ENCODE assay signal across 18 cellular contexts in the genomic region with DNA sequence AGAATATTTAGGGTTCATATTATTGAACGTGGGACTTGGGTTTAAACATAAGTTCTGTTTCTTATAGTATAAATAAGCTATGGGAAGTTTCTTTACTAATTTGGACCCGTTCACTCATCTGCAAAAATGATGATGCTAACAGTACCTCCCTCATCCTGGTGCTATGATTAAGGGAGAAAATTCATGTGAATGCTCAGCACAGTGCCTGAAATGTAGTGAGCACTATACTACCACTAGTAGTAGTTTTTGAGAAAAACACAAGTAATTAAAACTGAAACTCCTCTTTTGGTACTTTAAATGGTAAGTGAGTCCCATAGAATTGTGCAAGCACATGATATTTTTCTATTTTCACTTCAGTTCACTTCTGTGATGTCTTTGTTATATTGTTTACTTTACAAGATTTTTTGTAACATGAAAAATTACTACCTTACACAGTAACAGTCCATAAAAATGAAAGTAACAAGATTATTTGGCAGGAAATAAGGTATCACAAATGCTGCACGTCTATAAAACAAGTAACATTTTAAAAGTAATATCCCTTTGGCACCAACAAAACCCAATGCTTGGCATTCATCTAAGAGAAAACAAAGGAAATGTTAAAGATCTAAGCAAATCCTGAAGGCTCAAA. TPM values are rescaled to one million over a fixed set of nuclear protein-coding genes. Genes with fewer than 3 reads are reported as not detected.
DNase-seq lines count a peak whose midpoint lies in the region; ATAC-seq, FAIRE-seq and TF ChIP-seq lines count a peak whose summit lies in the region.
"Had no signal": no experiment of that assay in that cellular context is flagged by ENCODE, and none has a peak within 500 bp of the region (broad histone marks: within the 10 kb centered on the region; RNA-seq: fewer than 3 reads in every experiment).

No MANE protein-coding gene starts in this region.

- peak overlapping the region; percentile 66 for H3K4me3 Mint-ChIP-seq in CD4-positive, alpha-beta T cell
- H3K4me3 Mint-ChIP-seq in T-helper 1 cell treated with Interleukin-12 subunit alpha and Interleukin-12 subunit beta and Interleukin-4 antibody, amounts not matched to agents 30 μg/mL and 1 μg/mL, for 36 hours = peak overlapping the region; percentile 40
- H3K4me3 Mint-ChIP-seq in effector memory CD8-positive, alpha-beta T cell = peak overlapping the region; percentile 38 to 59

- ATAC-seq in CD4-positive, alpha-beta T cell (ENCODE audit: poor library complexity) = peak; percentile 43
- ATAC-seq in effector memory CD8-positive, alpha-beta T cell (replicated peaks) = peak; percentile 63
- ATAC-seq in HG03442 (IDR thresholded peaks at IDR 0.05; ENCODE audit: unreplicated experiment) = no peak
- ATAC-seq: gastrocnemius medialis, left ventricle myocardium superior had no signal

- no peaks in the 10 kb centered on the region for H3K36me3 Mint-ChIP-seq in CD4-positive, alpha-beta T cell (ENCODE audit: low read depth)
- peaks cover 25% of the 10 kb centered on the region for H3K36me3 Mint-ChIP-seq in T-helper 1 cell treated with Interleukin-12 subunit alpha and Interleukin-12 subunit beta and Interleukin-4 antibody, amounts not matched to agents 30 μg/mL and 1 μg/mL, for 36 hours (ENCODE audit: low read depth)
- H3K36me3 Mint-ChIP-seq in effector memory CD8-positive, alpha-beta T cell (ENCODE audit: insufficient read depth) = peaks cover 14% of the 10 kb centered on the region

- peaks cover 8% of the 10 kb centered on the region for H3K9me3 Mint-ChIP-seq in CD4-positive, alpha-beta T cell
- peaks cover 4% of the 10 kb centered on the region for H3K9me3 Mint-ChIP-seq in T-helper 1 cell treated with Interleukin-12 subunit alpha and Interleukin-12 subunit beta and Interleukin-4 antibody, amounts not matched to agents 30 μg/mL and 1 μg/mL, for 36 hours
- peaks cover 0 to 13% of the 10 kb centered on the region in 2 donors for H3K9me3 Mint-ChIP-seq in effector memory CD8-positive, alpha-beta T cell

- H3K27ac Mint-ChIP-seq in CD4-positive, alpha-beta T cell = peak overlapping the region; percentile 83
- peak overlapping the region; percentile 62 for H3K27ac Mint-ChIP-seq in T-helper 1 cell treated with Interleukin-12 subunit alpha and Interleukin-12 subunit beta and Interleukin-4 antibody, amounts not matched to agents 30 μg/mL and 1 μg/mL, for 36 hours
- H3K27ac Mint-ChIP-seq in effector memory CD8-positive, alpha-beta T cell = peak overlapping the region; percentile 44 to 96

- H3K36me3 ChIP-seq in A673 (ENCODE audit: insufficient read depth, low read length, poor library complexity, severe bottlenecking) = no peaks in the 10 kb centered on the region
- H3K36me3 ChIP-seq: gastrocnemius medialis, suprapubic skin had no signal

- peaks cover 94% of the 10 kb centered on the region for H3K4me1 Mint-ChIP-seq in CD4-positive, alpha-beta T cell (ENCODE audit: low read depth)
- peaks cover 75% of the 10 kb centered on the region for H3K4me1 Mint-ChIP-seq in T-helper 1 cell treated with Interleukin-12 subunit alpha and Interleukin-12 subunit beta and Interleukin-4 antibody, amounts not matched to agents 30 μg/mL and 1 μg/mL, for 36 hours (ENCODE audit: low read depth)
- peaks cover 35 to 75% of the 10 kb centered on the region in 2 donors for H3K4me1 Mint-ChIP-seq in effector memory CD8-positive, alpha-beta T cell (ENCODE audit: low read depth in 2 of 2)

- no peaks in the 10 kb centered on the region for H3K27me3 ChIP-seq in CD4-positive, alpha-beta T cell (ENCODE audit: control insufficient read depth, insufficient read depth, low read length)
- no peaks in the 10 kb centered on the region for H3K27me3 ChIP-seq in A673 (replicated peaks; ENCODE audit: insufficient read depth, low read depth, low read length, poor library complexity)
- H3K27me3 ChIP-seq: gastrocnemius medialis, suprapubic skin had no signal

- H3K27ac ChIP-seq in CD4-positive, alpha-beta T cell (ENCODE audit: low read depth, low read length) = peak overlapping the region; percentile 33
- no peak overlapping the region for H3K27ac ChIP-seq in A673 (ENCODE audit: low read depth, low read length, poor library complexity, severe bottlenecking)
- H3K27ac ChIP-seq: gastrocnemius medialis, suprapubic skin had no signal

- no peaks in the 10 kb centered on the region for H3K4me1 ChIP-seq in A673 (ENCODE audit: insufficient read depth, low read length, poor library complexity, severe bottlenecking)
- H3K4me1 ChIP-seq: gastrocnemius medialis, suprapubic skin had no signal

- intact Hi-C loops in CD4-positive, alpha-beta T cell (cut with DNase I, micrococcal nuclease) = loop anchor here in 1 of 2 experiments (5.0 kb wide), 1 partner anchor 50 kb away; no protein-coding TSS in a partner anchor
- intact Hi-C loops in A673 (cut with micrococcal nuclease; ENCODE audit: unreplicated experiment) = no loop called here

- POLR2A ChIA-PET in CD4-positive, alpha-beta T cell (lab: Charles Lee) = interaction anchor here (0.7 to 1.3 kb wide), 4 partner anchors 9 to 54 kb away, joined by 4 to 5 read pairs (median 4); no protein-coding TSS in a partner anchor
- POLR2A ChIA-PET in A673 (lab: Charles Lee; ENCODE audit: low non-redundant PET) = no interaction called here

- no peak overlapping the region for H3K4me3 ChIP-seq in A673 (ENCODE audit: low read depth, low read length, poor library complexity, severe bottlenecking)
- H3K4me3 ChIP-seq: gastrocnemius medialis, suprapubic skin had no signal

- CTCF ChIA-PET in CD4-positive, alpha-beta T cell (lab: Charles Lee) = no interaction called here
- CTCF ChIA-PET in A673 (lab: Charles Lee) = no interaction called here

- no peak for DNase-seq in CD4-positive, alpha-beta T cell
- no peak for DNase-seq in GM12892 (ENCODE audit: insufficient read length)
- DNase-seq in effector memory CD8-positive, alpha-beta T cell = no peak
- no peak for DNase-seq in A673 (ENCODE audit: low spot score)
- no peak for DNase-seq in SW480 (ENCODE audit: low spot score)
- DNase-seq in SK-N-DZ (ENCODE audit: low spot score) = no peak
- DNase-seq: activated CD8-positive, alpha-beta memory T cell treated with anti-CD3 and anti-CD28 coated beads, Interleukin-2, amount 50 U/mL, for 4 hours; anterior cingulate cortex; DMS153; gastrocnemius medialis; left ventricle myocardium superior; NCI-H146; NCI-H446 treated with DMSO at 0.1 percent for 48 hours had no signal

- peak; percentile 51 for FAIRE-seq in GM12892 (lab: Jason Lieb, UNC)
- FAIRE-seq: endothelial cell of umbilical vein had no signal

- TF ChIP-seq POLR2A in GM12892 (IDR thresholded peaks at IDR 0.05; ENCODE audit: low read depth, low read length) = no peak

- H3K27me3 Mint-ChIP-seq in CD4-positive, alpha-beta T cell = no peaks in the 10 kb centered on the region
- no peaks in the 10 kb centered on the region for H3K27me3 Mint-ChIP-seq in T-helper 1 cell treated with Interleukin-12 subunit alpha and Interleukin-12 subunit beta and Interleukin-4 antibody, amounts not matched to agents 30 μg/mL and 1 μg/mL, for 36 hours (ENCODE audit: low read depth)
- no peaks in the 10 kb centered on the region for H3K27me3 Mint-ChIP-seq in effector memory CD8-positive, alpha-beta T cell

- no peaks in the 10 kb centered on the region for H3K9me3 ChIP-seq in CD4-positive, alpha-beta T cell (ENCODE audit: control insufficient read depth, low read length)
- no peaks in the 10 kb centered on the region for H3K9me3 ChIP-seq in A673 (ENCODE audit: low read depth, low read length, poor library complexity, severe bottlenecking)
- H3K9me3 ChIP-seq: gastrocnemius medialis, suprapubic skin had no signal

- no TSS peak for BruUV-seq in A673 (replicated peaks; lab: Mats Ljungman, UMichigan)

- TF ChIP-seq CTCF in CD4-positive, alpha-beta T cell (IDR thresholded peaks at IDR 0.05) = no peak
- TF ChIP-seq CTCF in A673 (conservative IDR thresholded peaks at IDR 0.05; ENCODE audit: low read depth, low read length) = no peak

RNA-seq across cellular contexts. Expression of a gene that starts 11.3 kb away (rescaled TPM):
- total RNA-seq in CD4-positive, alpha-beta T cell = 100 to 1,000 TPM; 661 to 698 TPM
- polyA plus RNA-seq in GM12892 (2012; ENCODE audit: missing spikeins) = 102 TPM
- not detected in 2 replicates for total RNA-seq in A673 (2021)
- polyA plus RNA-seq in SK-N-DZ (2014; cell fraction: cytosol; rRNA removed) = not detected in 2 replicates
- 0.44 TPM in 1 of 2 replicates, not detected in the other for polyA plus RNA-seq in SK-N-DZ (2014; cell fraction: nucleus; rRNA removed)
- total RNA-seq: endothelial cell of umbilical vein, pulmonary artery endothelial cell had no signal
- polyA plus RNA-seq: endothelial cell of umbilical vein had no signal

Comparison
In these comparisons a context has a peak if more than half of its experiments do, and no peak if none do; other contexts are left out.
1. RNA of a gene that starts 11.3 kb away (total RNA-seq): 661 to 698 TPM in CD4-positive, alpha-beta T cell; not detected in A673; every median in the first group is over 100 times any median in the second.
2. Peak in every context shown above with its lines, with median percentiles within 50 percentile points of each other: H3K27ac Mint-ChIP-seq and H3K4me3 Mint-ChIP-seq.